ENCODE assay signal across 7 cellular contexts in the genomic region with DNA sequence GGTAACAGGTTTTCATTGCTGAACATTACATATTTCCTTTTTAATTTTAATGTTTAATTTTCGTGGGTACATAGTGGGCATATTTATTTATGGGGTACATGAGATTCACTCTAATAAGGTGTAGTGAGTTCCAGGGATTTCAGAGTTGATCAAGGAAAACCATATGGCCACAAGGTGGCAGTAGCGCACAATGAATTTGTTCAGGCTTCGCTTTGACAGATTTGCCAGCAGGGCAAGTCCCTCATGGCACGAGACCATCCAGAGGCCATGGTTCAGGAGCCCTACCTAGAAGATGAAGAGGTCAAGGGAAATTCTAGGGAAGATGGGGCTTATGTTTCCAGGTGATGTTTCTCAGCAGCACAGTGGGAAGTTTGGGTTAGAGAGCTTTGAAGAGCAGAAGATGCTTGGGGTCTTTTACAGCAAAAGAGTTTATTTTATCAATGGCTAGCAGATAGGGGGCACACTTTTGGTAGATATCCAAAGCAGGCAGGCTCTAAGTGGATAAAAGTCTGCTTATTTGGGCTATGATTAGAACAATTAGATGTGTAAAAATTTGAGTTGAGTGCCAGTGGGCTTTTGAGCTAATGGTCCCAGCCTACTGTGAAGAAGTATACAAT.
DNase-seq lines count a peak whose midpoint lies in the region; TF ChIP-seq lines count a peak whose summit lies in the region.

No MANE protein-coding gene starts in this region.

- H3K9me3 Mint-ChIP-seq in HFFc6 = peaks cover 12% of the 10 kb centered on the region

- no peak overlapping the region for H3K4me3 Mint-ChIP-seq in HFFc6

- peaks cover 4% of the 10 kb centered on the region; the same call in 1 of the 2 replicates for H3K36me3 Mint-ChIP-seq in HFFc6 (ENCODE audit: low read depth)

- H3K4me3 ChIP-seq in GM06990 (replicated peaks; ENCODE audit: low read depth, low read length) (no peak overlapping the region), sigmoid colon (no peak overlapping the region)

- intact Hi-C loops in sigmoid colon (cut with DNase I) = no loop called here

- H3K36me3 ChIP-seq in GM06990 (ENCODE audit: control insufficient read depth, insufficient read depth, low read length) = no peaks in the 10 kb centered on the region
- H3K36me3 ChIP-seq in sigmoid colon = no peaks in the 10 kb centered on the region

- no peak for TF ChIP-seq EP300 in sigmoid colon (IDR thresholded peaks at IDR 0.05)

- H3K27me3 Mint-ChIP-seq in HFFc6 (ENCODE audit: insufficient read depth) = no peaks in the 10 kb centered on the region; the same call in 1 of the 2 replicates

- H3K27ac ChIP-seq in sigmoid colon = no peak overlapping the region

- TF ChIP-seq CTCF in GM06990 (IDR thresholded peaks at IDR 0.05; ENCODE audit: insufficient read depth, low read length, poor library complexity, severe bottlenecking) (peak; percentile 51), HFFc6 (IDR thresholded peaks at IDR 0.05) (peak; percentile 86), sigmoid colon (IDR thresholded peaks at IDR 0.05) (peak in 1 of 4 experiments; percentile 23)

- WGBS in sigmoid colon, 2 donors = 27 to 34% methylated on average over 4 of the region's 4 CpGs

- no peaks in the 10 kb centered on the region for H3K4me1 ChIP-seq in sigmoid colon

- H3K27ac Mint-ChIP-seq in HFFc6 = no peak overlapping the region

- DNase-seq in GM06990 (ENCODE audit: extremely low read depth, insufficient read length) = no peak
- DNase-seq in HFFc6 = peak; percentile 38
- DNase-seq in NCI-H460 (ENCODE audit: extremely low read depth, low read depth) = peak; percentile 72
- peak; percentile 86 for DNase-seq in activated CD8-positive, alpha-beta memory T cell treated with anti-CD3 and anti-CD28 coated beads, Interleukin-2, amount 50 U/mL, for 48 hours
- peak; percentile 73 for DNase-seq in iPS-NIHi7 (ENCODE audit: extremely low spot score)
- DNase-seq in stimulated activated CD8-positive, alpha-beta memory T cell treated with anti-CD3 and anti-CD28 coated beads, Interleukin-7, amount 100 ng/mL, for 48 hours (ENCODE audit: extremely low read depth in 1 of 2, low read depth in 1 of 2) = peak; percentile 5 to 14
- no peak for DNase-seq in sigmoid colon

- no peaks in the 10 kb centered on the region for H3K4me1 Mint-ChIP-seq in HFFc6 (ENCODE audit: low read depth)

- H3K27me3 ChIP-seq in GM06990 (replicated peaks; ENCODE audit: control insufficient read depth, insufficient read depth, low read length) (no peaks in the 10 kb centered on the region), sigmoid colon (no peaks in the 10 kb centered on the region)

- TF ChIP-seq POLR2A in sigmoid colon (IDR thresholded peaks at IDR 0.05) = no peak

- H3K9me3 ChIP-seq in sigmoid colon = peaks cover 2 to 16% (median 10%) of the 10 kb centered on the region in 4 donors

Comparison
In these comparisons a context has a peak if more than half of its experiments do, and no peak if none do; other contexts are left out.
1. DNase-seq: peak in HFFc6 (single experiment), NCI-H460 (single experiment), activated CD8-positive, alpha-beta memory T cell treated with anti-CD3 and anti-CD28 coated beads, Interleukin-2, amount 50 U/mL, for 48 hours (single experiment), iPS-NIHi7 (single experiment) and stimulated activated CD8-positive, alpha-beta memory T cell treated with anti-CD3 and anti-CD28 coated beads, Interleukin-7, amount 100 ng/mL, for 48 hours (2 of 2); none in GM06990 (single experiment) and sigmoid colon (single experiment).